11 cellular contexts compared by ENCODE assay signal in genomic region chr9:36306481-36307306, GRCh38. TPM values are rescaled to one million over a fixed set of nuclear protein-coding genes. Genes with fewer than 3 reads are reported as not detected.
DNase-seq lines count a peak whose midpoint lies in the region; ATAC-seq, FAIRE-seq and TF ChIP-seq lines count a peak whose summit lies in the region.
"Had no signal": no experiment of that assay in that cellular context is flagged by ENCODE, and none has a peak within 500 bp of the region (broad histone marks: within the 10 kb centered on the region; RNA-seq: fewer than 3 reads in every experiment).

No MANE protein-coding gene starts in this region.

- peaks cover 9% of the 10 kb centered on the region for H3K4me1 Mint-ChIP-seq in activated CD4-positive, alpha-beta T cell treated with anti-CD3 and anti-CD28 coated beads for 36 hours
- H3K4me1 Mint-ChIP-seq in astrocyte (ENCODE audit: low read depth, unreplicated experiment): peaks cover 4% of the 10 kb centered on the region
- peaks cover 24% of the 10 kb centered on the region for H3K4me1 Mint-ChIP-seq in osteocyte (ENCODE audit: unreplicated experiment)

- no peaks in the 10 kb centered on the region for H3K36me3 ChIP-seq in astrocyte (ENCODE audit: insufficient read depth, low read length)
- H3K36me3 ChIP-seq: spleen had no signal

- H3K4me3 Mint-ChIP-seq in activated CD4-positive, alpha-beta T cell treated with anti-CD3 and anti-CD28 coated beads for 36 hours: no peak overlapping the region
- H3K4me3 Mint-ChIP-seq in astrocyte (ENCODE audit: unreplicated experiment): no peak overlapping the region
- no peak overlapping the region for H3K4me3 Mint-ChIP-seq in osteocyte (ENCODE audit: unreplicated experiment)
- H3K4me3 Mint-ChIP-seq: memory B cell; stimulated activated naive B cell treated with anti-CD40 and anti-IgM and Interleukin-4, amounts not matched to agents 10 μg/mL and 1 μg/mL and 100 μg/mL, for 72 hours had no signal

- no peaks in the 10 kb centered on the region for H3K27me3 Mint-ChIP-seq in activated CD4-positive, alpha-beta T cell treated with anti-CD3 and anti-CD28 coated beads for 36 hours
- H3K27me3 Mint-ChIP-seq in astrocyte (ENCODE audit: low read depth, unreplicated experiment) (no peaks in the 10 kb centered on the region), osteocyte (ENCODE audit: unreplicated experiment) (no peaks in the 10 kb centered on the region)
- H3K27me3 Mint-ChIP-seq: memory B cell had no signal

- no peaks in the 10 kb centered on the region for H3K27me3 ChIP-seq in astrocyte (ENCODE audit: insufficient read depth, low read length)
- H3K27me3 ChIP-seq: spleen had no signal

- H3K27ac ChIP-seq in astrocyte (ENCODE audit: low read depth, low read length): no peak overlapping the region
- H3K27ac ChIP-seq: spleen had no signal

- H3K9ac ChIP-seq in astrocyte (ENCODE audit: low read length): no peak overlapping the region

- peaks cover 3% of the 10 kb centered on the region for H3K4me1 ChIP-seq in astrocyte (ENCODE audit: insufficient read depth, low read length)

- peak overlapping the region; percentile 17 for H3K4me2 ChIP-seq in astrocyte (ENCODE audit: low read length)

- POLR2A ChIA-PET in activated CD4-positive, alpha-beta T cell treated with anti-CD3 and anti-CD28 coated beads for 36 hours (lab: Charles Lee): no interaction called here

- TF ChIP-seq CTCF in NB4 (IDR thresholded peaks at IDR 0.05; ENCODE audit: low read depth, low read length) (no peak), astrocyte (IDR thresholded peaks at IDR 0.05; ENCODE audit: insufficient read depth, low read depth, low read length) (no peak), osteocyte (IDR thresholded peaks at IDR 0.05) (no peak)

- no peaks in the 10 kb centered on the region for H3K36me3 Mint-ChIP-seq in activated CD4-positive, alpha-beta T cell treated with anti-CD3 and anti-CD28 coated beads for 36 hours (ENCODE audit: low read depth)
- H3K36me3 Mint-ChIP-seq in astrocyte (ENCODE audit: low read depth, unreplicated experiment) (peaks cover 4% of the 10 kb centered on the region), osteocyte (ENCODE audit: unreplicated experiment) (no peaks in the 10 kb centered on the region)
- H3K36me3 Mint-ChIP-seq: memory B cell had no signal

- intact Hi-C loops in activated CD4-positive, alpha-beta T cell treated with anti-CD3 and anti-CD28 coated beads for 36 hours (cut with DNase I, micrococcal nuclease): no loop called here

- H2AFZ ChIP-seq in astrocyte (ENCODE audit: low read depth, low read length): no peak overlapping the region

- H3K79me2 ChIP-seq in astrocyte (ENCODE audit: insufficient read depth, low read length): no peaks in the 10 kb centered on the region

- peak; percentile 74 for ATAC-seq in activated CD4-positive, alpha-beta T cell treated with anti-CD3 and anti-CD28 coated beads for 36 hours
- ATAC-seq in GM21381 (IDR thresholded peaks at IDR 0.05; ENCODE audit: unreplicated experiment): no peak
- ATAC-seq in GM19324 (IDR thresholded peaks at IDR 0.05; ENCODE audit: low FRiP score, unreplicated experiment): no peak
- ATAC-seq: stimulated activated naive B cell treated with anti-CD40 and anti-IgM and Interleukin-4, amounts not matched to agents 10 μg/mL and 1 μg/mL and 100 μg/mL, for 72 hours had no signal

- CTCF ChIA-PET in activated CD4-positive, alpha-beta T cell treated with anti-CD3 and anti-CD28 coated beads for 36 hours (lab: Charles Lee): interaction anchor here (0.6 to 3.6 kb wide), 6 partner anchors 12 to 483 kb away, joined by 3 to 11 read pairs (median 3); no protein-coding TSS in a partner anchor

- no peak overlapping the region for H3K4me3 ChIP-seq in NB4 (ENCODE audit: low read depth, low read length)
- H3K4me3 ChIP-seq in astrocyte (ENCODE audit: insufficient read depth, low read depth, low read length): no peak overlapping the region
- H3K4me3 ChIP-seq: spleen had no signal

- H3K9me3 Mint-ChIP-seq in activated CD4-positive, alpha-beta T cell treated with anti-CD3 and anti-CD28 coated beads for 36 hours (ENCODE audit: low read depth): no peaks in the 10 kb centered on the region
- H3K9me3 Mint-ChIP-seq in astrocyte (ENCODE audit: unreplicated experiment): no peaks in the 10 kb centered on the region
- H3K9me3 Mint-ChIP-seq in osteocyte (ENCODE audit: unreplicated experiment): no peaks in the 10 kb centered on the region
- H3K9me3 Mint-ChIP-seq: memory B cell; stimulated activated naive B cell treated with anti-CD40 and anti-IgM and Interleukin-4, amounts not matched to agents 10 μg/mL and 1 μg/mL and 100 μg/mL, for 72 hours had no signal

- FAIRE-seq in astrocyte (lab: Jason Lieb, UNC): no peak

- no peaks in the 10 kb centered on the region for H4K20me1 ChIP-seq in astrocyte (ENCODE audit: insufficient read depth, low read length)

- TF ChIP-seq POLR2A in NB4 (IDR thresholded peaks at IDR 0.05; ENCODE audit: extremely low read depth, insufficient read length): no peak

- DNase-seq in activated CD4-positive, alpha-beta T cell treated with anti-CD3 and anti-CD28 coated beads for 36 hours: peak; percentile 8
- DNase-seq in activated CD4-positive, alpha-beta T cell treated with anti-CD3 and anti-CD28 coated beads for 48 hours: no peak
- DNase-seq in NB4 (ENCODE audit: low read depth) (peak; percentile 18), astrocyte (ENCODE audit: low read depth) (no peak), osteocyte (ENCODE audit: extremely low spot score, unreplicated experiment) (no peak), NCI-H345 (lab: John Stamatoyannopoulos, UW) (no peak)
- DNase-seq: spleen; stimulated activated naive B cell treated with anti-CD40 and anti-IgM and Interleukin-4, amounts not matched to agents 10 μg/mL and 1 μg/mL and 100 μg/mL, for 72 hours had no signal

- H3K27ac Mint-ChIP-seq in activated CD4-positive, alpha-beta T cell treated with anti-CD3 and anti-CD28 coated beads for 36 hours: peak overlapping the region; percentile 44
- H3K27ac Mint-ChIP-seq in astrocyte (ENCODE audit: unreplicated experiment) (no peak overlapping the region), osteocyte (ENCODE audit: unreplicated experiment) (peak overlapping the region; percentile 73)
- H3K27ac Mint-ChIP-seq: memory B cell; stimulated activated naive B cell treated with anti-CD40 and anti-IgM and Interleukin-4, amounts not matched to agents 10 μg/mL and 1 μg/mL and 100 μg/mL, for 72 hours had no signal

- H3K9me3 ChIP-seq in astrocyte (ENCODE audit: insufficient read depth, low read depth, low read length): no peaks in the 10 kb centered on the region
- H3K9me3 ChIP-seq: spleen had no signal

RNA-seq across cellular contexts. Expression of gene GNE, which starts 48.4 kb away (rescaled TPM):
- 10 to 100 TPM; 17.0 to 19.0 TPM for total RNA-seq in activated CD4-positive, alpha-beta T cell treated with anti-CD3 and anti-CD28 coated beads for 36 hours
- total RNA-seq in astrocyte (12.6 and 12.8 TPM in 2 replicates), osteocyte (16.5 and 16.9 TPM in 2 replicates)

Comparison
In these comparisons a context has a peak if more than half of its experiments do, and no peak if none do; other contexts are left out.
1. DNase-seq: peak in activated CD4-positive, alpha-beta T cell treated with anti-CD3 and anti-CD28 coated beads for 36 hours (single experiment) and NB4 (single experiment); none in activated CD4-positive, alpha-beta T cell treated with anti-CD3 and anti-CD28 coated beads for 48 hours (single experiment), astrocyte (single experiment), osteocyte (single experiment) and NCI-H345 (single experiment).